ENCODE assay signal across 30 cellular contexts in genomic region chr5:125713406-125713805, GRCh38.
"Had no signal": no experiment of that assay in that cellular context is flagged by ENCODE, and none has a peak within 500 bp of the region (broad histone marks: within the 10 kb centered on the region; RNA-seq: fewer than 3 reads in every experiment).

No MANE protein-coding gene starts in this region.

- H3K36me3 ChIP-seq: brain microvascular endothelial cell, WERI-Rb-1 had no signal

- H3K27ac Mint-ChIP-seq: activated CD4-positive, alpha-beta memory T cell treated with anti-CD3 and anti-CD28 coated beads, Interleukin-2, amount 10 ng/mL, durations not matched to agents 7 days and 5 days; activated CD8-positive, alpha-beta memory T cell treated with anti-CD3 and anti-CD28 coated beads, Interleukin-2, amount 10 ng/mL, durations not matched to agents 7 days and 5 days; activated naive CD4-positive, alpha-beta T cell treated with anti-CD3 and anti-CD28 coated beads, Interleukin-2, amount 10 ng/mL, durations not matched to agents 7 days and 5 days; activated naive CD8-positive, alpha-beta T cell; activated naive CD8-positive, alpha-beta T cell treated with anti-CD3 and anti-CD28 coated beads, Interleukin-2, amount 50 U/mL, for 24 hours had no signal

- H3K36me3 Mint-ChIP-seq: activated CD8-positive, alpha-beta memory T cell treated with anti-CD3 and anti-CD28 coated beads, Interleukin-2, amount 10 ng/mL, durations not matched to agents 7 days and 5 days; activated naive CD4-positive, alpha-beta T cell treated with anti-CD3 and anti-CD28 coated beads, Interleukin-2, amount 10 ng/mL, durations not matched to agents 7 days and 5 days; activated naive CD8-positive, alpha-beta T cell had no signal

- H3K4me3 ChIP-seq: SK-N-MC had no signal

- H3K4me3 Mint-ChIP-seq: activated CD4-positive, alpha-beta memory T cell treated with anti-CD3 and anti-CD28 coated beads, Interleukin-2, amount 10 ng/mL, durations not matched to agents 7 days and 5 days; activated CD8-positive, alpha-beta memory T cell treated with anti-CD3 and anti-CD28 coated beads, Interleukin-2, amount 10 ng/mL, durations not matched to agents 7 days and 5 days; activated naive CD4-positive, alpha-beta T cell treated with anti-CD3 and anti-CD28 coated beads, Interleukin-2, amount 10 ng/mL, durations not matched to agents 7 days and 5 days; activated naive CD8-positive, alpha-beta T cell; activated naive CD8-positive, alpha-beta T cell treated with anti-CD3 and anti-CD28 coated beads, Interleukin-2, amount 50 U/mL, for 24 hours had no signal

- H3K4me1 Mint-ChIP-seq: activated CD4-positive, alpha-beta memory T cell treated with anti-CD3 and anti-CD28 coated beads, Interleukin-2, amount 10 ng/mL, durations not matched to agents 7 days and 5 days; activated CD8-positive, alpha-beta memory T cell treated with anti-CD3 and anti-CD28 coated beads, Interleukin-2, amount 10 ng/mL, durations not matched to agents 7 days and 5 days; activated naive CD4-positive, alpha-beta T cell treated with anti-CD3 and anti-CD28 coated beads, Interleukin-2, amount 10 ng/mL, durations not matched to agents 7 days and 5 days; activated naive CD8-positive, alpha-beta T cell treated with anti-CD3 and anti-CD28 coated beads, Interleukin-2, amount 50 U/mL, for 24 hours had no signal

- DNase-seq: activated CD4-positive, alpha-beta memory T cell treated with anti-CD3 and anti-CD28 coated beads, Interleukin-2, amount 10 ng/mL, durations not matched to agents 7 days and 5 days; activated CD4-positive, alpha-beta T cell treated with anti-CD3 and anti-CD28 coated beads for 1 hour; activated CD4-positive, alpha-beta T cell treated with anti-CD3 and anti-CD28 coated beads for 48 hours; activated CD4-positive, CD25-positive, alpha-beta regulatory T cell; activated CD8-positive, alpha-beta memory T cell treated with anti-CD3 and anti-CD28 coated beads for 24 hours; activated CD8-positive, alpha-beta memory T cell treated with anti-CD3 and anti-CD28 coated beads, Interleukin-2, amount 10 ng/mL, durations not matched to agents 7 days and 5 days; activated CD8-positive, alpha-beta memory T cell treated with anti-CD3 and anti-CD28 coated beads, Interleukin-2, amount 50 U/mL, for 48 hours; activated effector memory CD4-positive, alpha-beta T cell treated with Interleukin-2 at 50 U/mL for 16 hours; activated naive CD4-positive, alpha-beta T cell treated with anti-CD3 and anti-CD28 coated beads, Interleukin-2, amount 10 ng/mL, durations not matched to agents 7 days and 5 days; activated naive CD8-positive, alpha-beta T cell treated with anti-CD3 and anti-CD28 coated beads, Interleukin-2, amount 50 U/mL, for 24 hours; activated T-cell treated with anti-CD3 and anti-CD28 coated beads, Interleukin-2, amount 50 U/mL, for 48 hours; anterior cingulate cortex; brain microvascular endothelial cell; central memory CD4-positive, alpha-beta T cell; NCI-H1048; NCI-H1105 treated with DMSO at 0.1 percent for 48 hours; NCI-H1436; NCI-H1694; NCI-H1930; NCI-H345; NCI-H526; NCI-H748 treated with DMSO at 0.1 percent for 48 hours; NK-92 treated with Interleukin-12 subunit alpha and Interleukin-12 subunit beta, amount 100 ng/mL, for 24 hours; PC-3; T1000; WERI-Rb-1 had no signal

- H3K27ac ChIP-seq: brain microvascular endothelial cell, RWPE1, SK-N-MC, WERI-Rb-1 had no signal

- H3K27me3 ChIP-seq: brain microvascular endothelial cell had no signal

- H3K9me3 Mint-ChIP-seq: activated naive CD4-positive, alpha-beta T cell treated with anti-CD3 and anti-CD28 coated beads, Interleukin-2, amount 10 ng/mL, durations not matched to agents 7 days and 5 days had no signal

- H3K27me3 Mint-ChIP-seq: activated CD4-positive, alpha-beta memory T cell treated with anti-CD3 and anti-CD28 coated beads, Interleukin-2, amount 10 ng/mL, durations not matched to agents 7 days and 5 days; activated CD8-positive, alpha-beta memory T cell treated with anti-CD3 and anti-CD28 coated beads, Interleukin-2, amount 10 ng/mL, durations not matched to agents 7 days and 5 days; activated naive CD4-positive, alpha-beta T cell treated with anti-CD3 and anti-CD28 coated beads, Interleukin-2, amount 10 ng/mL, durations not matched to agents 7 days and 5 days; activated naive CD8-positive, alpha-beta T cell; activated naive CD8-positive, alpha-beta T cell treated with anti-CD3 and anti-CD28 coated beads, Interleukin-2, amount 50 U/mL, for 24 hours had no signal

- ATAC-seq: activated CD8-positive, alpha-beta memory T cell treated with anti-CD3 and anti-CD28 coated beads, Interleukin-2, amount 10 ng/mL, durations not matched to agents 7 days and 5 days; activated naive CD8-positive, alpha-beta T cell treated with anti-CD3 and anti-CD28 coated beads, Interleukin-2, amount 50 U/mL, for 24 hours; PC-3; Right ventricle myocardium inferior had no signal
